In the genomic region with DNA sequence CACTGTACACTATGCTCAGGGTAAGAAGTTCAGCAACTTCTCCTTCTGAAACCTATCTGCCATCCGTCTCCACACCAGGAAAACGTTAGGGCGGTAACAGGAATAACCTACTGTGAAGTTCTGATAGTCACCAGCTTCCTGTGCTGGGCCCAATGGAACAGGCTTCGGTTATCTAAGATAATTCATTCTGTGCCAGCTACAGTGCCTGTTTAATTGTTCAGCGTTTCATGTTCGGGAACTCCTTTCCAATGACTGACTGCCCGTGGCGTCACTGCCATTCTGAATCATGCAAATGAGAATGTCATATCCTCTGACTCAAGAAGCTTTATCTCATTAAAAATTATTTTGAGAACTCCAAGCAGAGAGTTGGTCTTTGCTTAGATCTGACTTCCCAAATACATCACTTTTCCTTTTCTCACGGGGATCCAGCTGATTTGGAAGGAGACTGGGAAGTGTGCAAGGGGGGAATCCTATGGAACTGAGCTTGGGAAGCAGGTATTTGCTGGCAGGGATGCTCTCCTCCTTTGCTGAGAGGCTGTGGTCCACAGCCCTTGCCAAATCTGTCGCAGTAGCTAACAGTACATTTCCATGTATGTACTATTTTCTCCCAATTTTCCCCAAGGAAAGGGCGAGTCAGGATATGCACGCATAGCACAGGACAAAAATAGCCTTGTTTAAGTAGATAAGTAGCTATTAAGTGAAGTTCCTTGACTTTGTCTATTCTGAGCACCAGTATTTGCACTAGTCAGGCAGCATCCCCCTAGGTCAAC, we compare ENCODE assay signal across 11 cellular contexts.
DNase-seq lines count a peak whose midpoint lies in the region; ATAC-seq, FAIRE-seq and TF ChIP-seq lines count a peak whose summit lies in the region.
"Had no signal": no experiment of that assay in that cellular context is flagged by ENCODE, and none has a peak within 500 bp of the region (broad histone marks: within the 10 kb centered on the region; RNA-seq: fewer than 3 reads in every experiment).

No MANE protein-coding gene starts in this region.

- H3K4me3 ChIP-seq in liver (ENCODE audit: low read depth in 1 of 3, low read length in 3 of 3) (no peak overlapping the region), HepG2 (replicated peaks in 1 of 3; ENCODE audit: insufficient read depth in 1 of 3, low read depth in 2 of 3, low read length in 3 of 3) (no peak overlapping the region), vagina (no peak overlapping the region)
- H3K4me3 ChIP-seq: BLaER1 treated with 17β-estradiol and CSF1 and Interleukin-3, amounts not matched to agents 10 nM and 100 nM had no signal

- WGBS in liver: 72% methylated on average over 12 of the region's 12 CpGs
- 56% methylated on average over 12 of the region's 12 CpGs for WGBS in HepG2 (ENCODE audit: low lambda C conversion rate)

- no peaks in the 10 kb centered on the region for H3K36me3 Mint-ChIP-seq in chondrocyte (ENCODE audit: low read depth)

- no peaks in the 10 kb centered on the region for H3K79me2 ChIP-seq in HepG2 (ENCODE audit: insufficient read depth, low read length)

- H3K9ac ChIP-seq in liver (ENCODE audit: low read depth in 1 of 2, low read length in 2 of 2) (no peak overlapping the region), HepG2 (ENCODE audit: insufficient read depth, low read depth, low read length) (no peak overlapping the region)
- H3K9ac ChIP-seq: BLaER1 treated with 17β-estradiol and CSF1 and Interleukin-3, amounts not matched to agents 10 nM and 100 nM had no signal

- no peaks in the 10 kb centered on the region for H3K9me3 Mint-ChIP-seq in chondrocyte (ENCODE audit: low read depth)

- H2AFZ ChIP-seq in HepG2 (ENCODE audit: low read length): no peak overlapping the region

- CTCF ChIA-PET in HepG2 (lab: Yijun Ruan, JAX; ENCODE audit: low intra/inter-chr PET ratio, low total read pairs): no interaction called here

- H3K27me3 ChIP-seq in liver (ENCODE audit: control insufficient read depth in 4 of 4, insufficient read depth in 4 of 4, low read length in 3 of 4) (no peaks in the 10 kb centered on the region), HepG2 (ENCODE audit: control insufficient read depth in 1 of 2, insufficient read depth in 2 of 2, low read length in 2 of 2) (no peaks in the 10 kb centered on the region), vagina (no peaks in the 10 kb centered on the region)
- H3K27me3 ChIP-seq: BLaER1 treated with 17β-estradiol and CSF1 and Interleukin-3, amounts not matched to agents 10 nM and 100 nM had no signal

- no peak for FAIRE-seq in HepG2 (lab: Jason Lieb, UNC)
- FAIRE-seq: colon had no signal

- no TSS peak for BruUV-seq in HepG2 (replicated peaks; lab: Mats Ljungman, UMichigan)

- intact Hi-C loops in HepG2 (cut with micrococcal nuclease; ENCODE audit: unreplicated experiment) (no loop called here), vagina (cut with DNase I) (loop anchor here (10.0 kb wide), 1 partner anchor 1371 kb away; no protein-coding TSS in a partner anchor)

- peak overlapping the region; percentile 37 for H3K27ac Mint-ChIP-seq in chondrocyte (ENCODE audit: unreplicated experiment)

- in situ Hi-C loops in HepG2 (cut with HindIII; ENCODE audit: extremely low pct_ligation_motif_present, low pct_unique_long_range_greater_than_20kb): no loop called here

- no peak for TF ChIP-seq POLR2A in HepG2 (IDR thresholded peaks at IDR 0.05; ENCODE audit: insufficient read depth in 1 of 2, low read depth in 2 of 2, low read length in 2 of 2)
- no peak for TF ChIP-seq POLR2A in vagina (IDR thresholded peaks at IDR 0.05)

- H3K27ac ChIP-seq in liver (ENCODE audit: low read depth in 1 of 2, low read length in 2 of 2) (peak overlapping the region; percentile 9 to 51), HepG2 (ENCODE audit: extremely low read length, insufficient read depth, low read length) (no peak overlapping the region), vagina (peak overlapping the region; percentile 72)
- H3K27ac ChIP-seq: BLaER1 treated with 17β-estradiol and CSF1 and Interleukin-3, amounts not matched to agents 10 nM and 100 nM had no signal

- no peak overlapping the region for H3K4me2 ChIP-seq in HepG2 (ENCODE audit: low read depth, low read length)
- H3K4me2 ChIP-seq: BLaER1 treated with 17β-estradiol and CSF1 and Interleukin-3, amounts not matched to agents 10 nM and 100 nM had no signal

- POLR2A ChIA-PET in HepG2 (lab: Yijun Ruan, JAX): no interaction called here

- H3K4me3 Mint-ChIP-seq in chondrocyte (ENCODE audit: unreplicated experiment): no peak overlapping the region

- TF ChIP-seq CTCF in liver (IDR thresholded peaks at IDR 0.05; ENCODE audit: low read depth, low read length, missing input control): no peak
- TF ChIP-seq CTCF in HepG2 (CRISPR knock-in tag; IDR thresholded peaks at IDR 0.05): no peak
- no peak for TF ChIP-seq CTCF in chondrocyte (IDR thresholded peaks at IDR 0.05)
- TF ChIP-seq CTCF in vagina (IDR thresholded peaks at IDR 0.05): no peak

- no peaks in the 10 kb centered on the region for H3K4me1 ChIP-seq in liver (ENCODE audit: control insufficient read depth in 4 of 4, insufficient read depth in 4 of 4, low read length in 3 of 4)
- H3K4me1 ChIP-seq in HepG2 (ENCODE audit: insufficient read depth, low read length): no peaks in the 10 kb centered on the region
- peaks cover 35% of the 10 kb centered on the region for H3K4me1 ChIP-seq in vagina

- TF ChIP-seq RAD21 in liver (IDR thresholded peaks at IDR 0.05): no peak
- TF ChIP-seq RAD21 in HepG2 (CRISPR knock-in tag; IDR thresholded peaks at IDR 0.05): no peak

- H3K36me3 ChIP-seq in liver (ENCODE audit: control insufficient read depth in 4 of 4, insufficient read depth in 3 of 4, low read depth in 1 of 4, low read length in 3 of 4) (no peaks in the 10 kb centered on the region), HepG2 (replicated peaks in 1 of 2; ENCODE audit: control insufficient read depth in 1 of 2, insufficient read depth in 2 of 2, low read length in 2 of 2) (no peaks in the 10 kb centered on the region), vagina (no peaks in the 10 kb centered on the region)
- H3K36me3 ChIP-seq: BLaER1 treated with 17β-estradiol and CSF1 and Interleukin-3, amounts not matched to agents 10 nM and 100 nM had no signal

- H4K20me1 ChIP-seq in HepG2 (ENCODE audit: insufficient read depth, low read length): no peaks in the 10 kb centered on the region
- H4K20me1 ChIP-seq: BLaER1 treated with 17β-estradiol and CSF1 and Interleukin-3, amounts not matched to agents 10 nM and 100 nM had no signal

- no peaks in the 10 kb centered on the region for H3K27me3 Mint-ChIP-seq in chondrocyte (ENCODE audit: low read depth)

- no peak for ATAC-seq in HepG2
- no peak for ATAC-seq in GM18867 (IDR thresholded peaks at IDR 0.05; ENCODE audit: unreplicated experiment)
- ATAC-seq in GM21825 (IDR thresholded peaks at IDR 0.05; ENCODE audit: unreplicated experiment): no peak

- H3K9me3 ChIP-seq in liver (ENCODE audit: control insufficient read depth in 4 of 4, low read length in 3 of 4) (no peaks in the 10 kb centered on the region), HepG2 (ENCODE audit: low read length) (no peaks in the 10 kb centered on the region), vagina (no peaks in the 10 kb centered on the region)
- H3K9me3 ChIP-seq: BLaER1 treated with 17β-estradiol and CSF1 and Interleukin-3, amounts not matched to agents 10 nM and 100 nM had no signal

- DNase-seq in HepG2 (ENCODE audit: low spot score): no peak
- DNase-seq in chondrocyte (ENCODE audit: low spot score): no peak
- peak; percentile 18 for DNase-seq in hepatic stellate cell (ENCODE audit: low spot score)
- no peak for DNase-seq in vagina (ENCODE audit: extremely low spot score in 2 of 2)
- no peak for DNase-seq in NCI-H345 treated with DMSO at 0.1 percent for 48 hours (lab: John Stamatoyannopoulos, UW; ENCODE audit: unreplicated experiment)
- DNase-seq: stimulated activated CD4-positive, alpha-beta T cell treated with anti-CD3 and anti-CD28 coated beads, Interleukin-4, amount 100 ng/mL, for 24 hours had no signal

- peaks cover 60% of the 10 kb centered on the region for H3K4me1 Mint-ChIP-seq in chondrocyte (ENCODE audit: low read depth)

- no peak for TF ChIP-seq EP300 in HepG2 (IDR thresholded peaks at IDR 0.05; ENCODE audit: low read depth in 2 of 2, low read length in 2 of 2)
- TF ChIP-seq EP300 in HepG2 (CRISPR knock-in tag; IDR thresholded peaks at IDR 0.05; ENCODE audit: borderline replicate concordance): no peak

TF ChIP-seq in liver, 16 proteins besides CTCF, POLR2A, EP300 and RAD21:
- TF ChIP-seq JUND (IDR thresholded peaks at IDR 0.05): peak in 1 of 2 donors; percentile 23
- TF ChIP-seq HNF4A (conservative IDR thresholded peaks at IDR 0.05): no peak
- TF ChIP-seq SP1 (IDR thresholded peaks at IDR 0.05): no peak

TF ChIP-seq in HepG2, 621 proteins besides CTCF, POLR2A, EP300 and RAD21:
- no peak for TF ChIP-seq CBX2 (IDR thresholded peaks at IDR 0.05; ENCODE audit: low read depth, low read length)
- no peak for TF ChIP-seq CBX2 (CRISPR knock-in tag; IDR thresholded peaks at IDR 0.05; ENCODE audit: low read depth)
- TF ChIP-seq ZNF234 (CRISPR knock-in tag; conservative IDR thresholded peaks at IDR 0.05): no peak
- no peak for TF ChIP-seq ZNF816 (CRISPR knock-in tag; IDR thresholded peaks at IDR 0.05; ENCODE audit: borderline replicate concordance)
- no peak for TF ChIP-seq ZNF20 (CRISPR knock-in tag; IDR thresholded peaks at IDR 0.05)
- no peak for TF ChIP-seq TGIF2 (CRISPR knock-in tag; IDR thresholded peaks at IDR 0.05)
- no peak for TF ChIP-seq ZNF605 (CRISPR knock-in tag; IDR thresholded peaks at IDR 0.05)
- TF ChIP-seq KLF12 (CRISPR knock-in tag; IDR thresholded peaks at IDR 0.05; ENCODE audit: borderline replicate concordance): no peak
- no peak for TF ChIP-seq ZNF432 (CRISPR knock-in tag; IDR thresholded peaks at IDR 0.05; ENCODE audit: borderline replicate concordance)
- no peak for TF ChIP-seq ZNF30 (CRISPR knock-in tag; IDR thresholded peaks at IDR 0.05)
